In genomic region chr11:12146678-12147077, GRCh38 we compare ENCODE assay signal across 6 cellular contexts. TPM values are rescaled to one million over a fixed set of nuclear protein-coding genes. Genes with fewer than 3 reads are reported as not detected.
A peak's percentile ranks its signal among the peaks of the same experiment; 100 is the strongest.
DNase-seq lines count a peak whose midpoint lies in the region; ATAC-seq, FAIRE-seq and TF ChIP-seq lines count a peak whose summit lies in the region.
"Not testable (repeated sequence)": the region's sequence is repeated elsewhere in the genome, so short reads cannot be mapped to it uniquely, and the experiment has no call there.

No MANE protein-coding gene starts in this region.

- CTCF ChIA-PET in HEK293 (lab: Yijun Ruan, JAX); K562 (lab: Yijun Ruan, JAX; ENCODE audit: low intra/inter-chr PET ratio): not testable (repeated sequence)
- CTCF ChIA-PET in activated CD4-positive, alpha-beta T cell treated with anti-CD3 and anti-CD28 coated beads, Interleukin-2, amount 10 ng/mL, durations not matched to agents 7 days and 5 days (lab: Charles Lee): interaction anchor here (1.9 to 2.2 kb wide), 2 partner anchors 11 to 19 kb away, joined by 9 read pairs; no protein-coding TSS in a partner anchor

- intact Hi-C loops in activated CD4-positive, alpha-beta T cell treated with anti-CD3 and anti-CD28 coated beads, Interleukin-2, amount 10 ng/mL, durations not matched to agents 24 days and 14 days (cut with micrococcal nuclease); activated T-helper 1 cell treated with anti-CD3 and anti-CD28 coated beads, Interleukin-12 subunit alpha, Interleukin-12 subunit beta, Interleukin-2, Interleukin-4 antibody, amounts not matched to agents 30 ng/mL and 10 ng/mL and 1 ng/mL, durations not matched to agents 14 hours and 24 hours and 36 hours (cut with micrococcal nuclease); activated T-helper 2 cell treated with anti-CD3 and anti-CD28 coated beads, Interferon-gamma antibody, Interleukin-2, Interleukin-4, amounts not matched to agents 10 μg/mL and 5 μg/mL and 100 μg/mL, durations not matched to agents 14 hours and 24 hours and 36 hours (cut with micrococcal nuclease); K562 (cut with micrococcal nuclease): not testable (repeated sequence)

- FAIRE-seq in K562 (lab: Jason Lieb, UNC): not testable (repeated sequence)

- H3K27ac ChIP-seq in HEK293 (ENCODE audit: extremely low read depth, low read depth, low read length); K562 (ENCODE audit: extremely low read depth, low read depth, low read length): not testable (repeated sequence)

- not testable (repeated sequence) for H3K4me1 ChIP-seq in HEK293 (ENCODE audit: control insufficient read depth, insufficient read depth, low read length)
- peaks cover 30 to 71% of the 10 kb centered on the region in 2 experiments for H3K4me1 ChIP-seq in K562 (replicated peaks in 1 of 2; ENCODE audit: control insufficient read depth in 2 of 2, insufficient read depth in 2 of 2, low read length in 2 of 2)

- not testable (repeated sequence) for H2AFZ ChIP-seq in K562 (ENCODE audit: low read depth, low read length)

- not testable (repeated sequence) for ATAC-seq in K562

- not testable (repeated sequence) for H3K36me3 ChIP-seq in HEK293 (ENCODE audit: control insufficient read depth in 2 of 2, insufficient read depth in 1 of 2, low read length in 2 of 2)
- H3K36me3 ChIP-seq in K562 (ENCODE audit: control insufficient read depth, insufficient read depth, low read length): peaks cover 15% of the 10 kb centered on the region

- H4K20me1 ChIP-seq in K562 (replicated peaks; ENCODE audit: control insufficient read depth, insufficient read depth, low read length): not testable (repeated sequence)

- H3K4me3 Mint-ChIP-seq in activated CD4-positive, alpha-beta T cell treated with anti-CD3 and anti-CD28 coated beads, Interleukin-2, amount 10 ng/mL, durations not matched to agents 24 days and 14 days; activated CD4-positive, alpha-beta T cell treated with anti-CD3 and anti-CD28 coated beads, Interleukin-2, amount 10 ng/mL, durations not matched to agents 7 days and 5 days; activated T-helper 1 cell treated with anti-CD3 and anti-CD28 coated beads, Interleukin-12 subunit alpha, Interleukin-12 subunit beta, Interleukin-2, Interleukin-4 antibody, amounts not matched to agents 30 ng/mL and 10 ng/mL and 1 ng/mL, durations not matched to agents 14 hours and 24 hours and 36 hours; activated T-helper 2 cell treated with anti-CD3 and anti-CD28 coated beads, Interferon-gamma antibody, Interleukin-2, Interleukin-4, amounts not matched to agents 10 μg/mL and 5 μg/mL and 100 μg/mL, durations not matched to agents 14 hours and 24 hours and 36 hours (ENCODE audit: low read depth): not testable (repeated sequence)

- H3K9me3 ChIP-seq in HEK293 (ENCODE audit: control insufficient read depth, insufficient read depth, low read depth, low read length); K562 (replicated peaks; ENCODE audit: control insufficient read depth, insufficient read depth, low read depth, low read length): not testable (repeated sequence)

- not testable (repeated sequence) for H3K9me3 Mint-ChIP-seq in activated CD4-positive, alpha-beta T cell treated with anti-CD3 and anti-CD28 coated beads, Interleukin-2, amount 10 ng/mL, durations not matched to agents 24 days and 14 days; activated T-helper 1 cell treated with anti-CD3 and anti-CD28 coated beads, Interleukin-12 subunit alpha, Interleukin-12 subunit beta, Interleukin-2, Interleukin-4 antibody, amounts not matched to agents 30 ng/mL and 10 ng/mL and 1 ng/mL, durations not matched to agents 14 hours and 24 hours and 36 hours; activated T-helper 2 cell treated with anti-CD3 and anti-CD28 coated beads, Interferon-gamma antibody, Interleukin-2, Interleukin-4, amounts not matched to agents 10 μg/mL and 5 μg/mL and 100 μg/mL, durations not matched to agents 14 hours and 24 hours and 36 hours
- H3K9me3 Mint-ChIP-seq in activated CD4-positive, alpha-beta T cell treated with anti-CD3 and anti-CD28 coated beads, Interleukin-2, amount 10 ng/mL, durations not matched to agents 7 days and 5 days: peaks cover 11% of the 10 kb centered on the region

- TF ChIP-seq CTCF in HEK293 (tag by site-specific recombination; IDR thresholded peaks at IDR 0.05); K562 (IDR thresholded peaks at IDR 0.05 in 2 of 3, conservative IDR thresholded peaks at IDR 0.05 in 1 of 3; ENCODE audit: insufficient read depth in 2 of 3, low read depth in 1 of 3, low read length in 3 of 3): not testable (repeated sequence)

- in situ Hi-C loops in K562 (cut with MboI): not testable (repeated sequence)

- TF ChIP-seq RAD21 in K562 (CRISPR knock-in tag; conservative IDR thresholded peaks at IDR 0.05 in 1 of 2, IDR thresholded peaks at IDR 0.05 in 1 of 2): not testable (repeated sequence)

- peaks cover 14% of the 10 kb centered on the region; the same call in 2 of the 3 replicates for H3K79me2 ChIP-seq in K562 (ENCODE audit: control insufficient read depth, insufficient read depth, low read length)

- not testable (repeated sequence) for DNase-seq in activated CD4-positive, alpha-beta T cell treated with anti-CD3 and anti-CD28 coated beads, Interleukin-2, amount 10 ng/mL, durations not matched to agents 24 days and 14 days; activated CD4-positive, alpha-beta T cell treated with anti-CD3 and anti-CD28 coated beads, Interleukin-2, amount 10 ng/mL, durations not matched to agents 7 days and 5 days; activated T-helper 1 cell treated with anti-CD3 and anti-CD28 coated beads, Interleukin-12 subunit alpha, Interleukin-12 subunit beta, Interleukin-2, Interleukin-4 antibody, amounts not matched to agents 30 ng/mL and 10 ng/mL and 1 ng/mL, durations not matched to agents 14 hours and 24 hours and 36 hours (ENCODE audit: low spot score); activated T-helper 2 cell treated with anti-CD3 and anti-CD28 coated beads, Interferon-gamma antibody, Interleukin-2, Interleukin-4, amounts not matched to agents 10 μg/mL and 5 μg/mL and 100 μg/mL, durations not matched to agents 14 hours and 24 hours and 36 hours (ENCODE audit: low spot score); K562 (ENCODE audit: extremely low read depth in 1 of 4, low spot score in 3 of 4)

- H3K27me3 Mint-ChIP-seq in activated CD4-positive, alpha-beta T cell treated with anti-CD3 and anti-CD28 coated beads, Interleukin-2, amount 10 ng/mL, durations not matched to agents 24 days and 14 days; activated CD4-positive, alpha-beta T cell treated with anti-CD3 and anti-CD28 coated beads, Interleukin-2, amount 10 ng/mL, durations not matched to agents 7 days and 5 days; activated T-helper 1 cell treated with anti-CD3 and anti-CD28 coated beads, Interleukin-12 subunit alpha, Interleukin-12 subunit beta, Interleukin-2, Interleukin-4 antibody, amounts not matched to agents 30 ng/mL and 10 ng/mL and 1 ng/mL, durations not matched to agents 14 hours and 24 hours and 36 hours (ENCODE audit: insufficient read depth); activated T-helper 2 cell treated with anti-CD3 and anti-CD28 coated beads, Interferon-gamma antibody, Interleukin-2, Interleukin-4, amounts not matched to agents 10 μg/mL and 5 μg/mL and 100 μg/mL, durations not matched to agents 14 hours and 24 hours and 36 hours (ENCODE audit: low read depth): not testable (repeated sequence)

- WGBS in K562 (ENCODE audit: insufficient coverage, low coverage, missing lambda C conversion rate): 88% methylated on average over 2 of the region's 3 CpGs

- not testable (repeated sequence) for TF ChIP-seq POLR2A in K562 (conservative IDR thresholded peaks at IDR 0.05)

- H3K4me2 ChIP-seq in K562 (ENCODE audit: insufficient read depth, low read length): not testable (repeated sequence)

- H3K27ac Mint-ChIP-seq in activated CD4-positive, alpha-beta T cell treated with anti-CD3 and anti-CD28 coated beads, Interleukin-2, amount 10 ng/mL, durations not matched to agents 24 days and 14 days: peak overlapping the region; percentile 55
- peak overlapping the region; percentile 19 for H3K27ac Mint-ChIP-seq in activated CD4-positive, alpha-beta T cell treated with anti-CD3 and anti-CD28 coated beads, Interleukin-2, amount 10 ng/mL, durations not matched to agents 7 days and 5 days
- peak overlapping the region; percentile 75 for H3K27ac Mint-ChIP-seq in activated T-helper 1 cell treated with anti-CD3 and anti-CD28 coated beads, Interleukin-12 subunit alpha, Interleukin-12 subunit beta, Interleukin-2, Interleukin-4 antibody, amounts not matched to agents 30 ng/mL and 10 ng/mL and 1 ng/mL, durations not matched to agents 14 hours and 24 hours and 36 hours
- peak overlapping the region; percentile 50 for H3K27ac Mint-ChIP-seq in activated T-helper 2 cell treated with anti-CD3 and anti-CD28 coated beads, Interferon-gamma antibody, Interleukin-2, Interleukin-4, amounts not matched to agents 10 μg/mL and 5 μg/mL and 100 μg/mL, durations not matched to agents 14 hours and 24 hours and 36 hours

- H3K4me3 ChIP-seq in HEK293 (ENCODE audit: low read depth, low read length); K562: not testable (repeated sequence)

- H3K36me3 Mint-ChIP-seq in activated CD4-positive, alpha-beta T cell treated with anti-CD3 and anti-CD28 coated beads, Interleukin-2, amount 10 ng/mL, durations not matched to agents 24 days and 14 days (ENCODE audit: low read depth): peaks cover 52% of the 10 kb centered on the region
- H3K36me3 Mint-ChIP-seq in activated CD4-positive, alpha-beta T cell treated with anti-CD3 and anti-CD28 coated beads, Interleukin-2, amount 10 ng/mL, durations not matched to agents 7 days and 5 days (ENCODE audit: low read depth): peaks cover 24% of the 10 kb centered on the region
- peaks cover 51% of the 10 kb centered on the region for H3K36me3 Mint-ChIP-seq in activated T-helper 1 cell treated with anti-CD3 and anti-CD28 coated beads, Interleukin-12 subunit alpha, Interleukin-12 subunit beta, Interleukin-2, Interleukin-4 antibody, amounts not matched to agents 30 ng/mL and 10 ng/mL and 1 ng/mL, durations not matched to agents 14 hours and 24 hours and 36 hours (ENCODE audit: low read depth)
- H3K36me3 Mint-ChIP-seq in activated T-helper 2 cell treated with anti-CD3 and anti-CD28 coated beads, Interferon-gamma antibody, Interleukin-2, Interleukin-4, amounts not matched to agents 10 μg/mL and 5 μg/mL and 100 μg/mL, durations not matched to agents 14 hours and 24 hours and 36 hours (ENCODE audit: low read depth): peaks cover 73% of the 10 kb centered on the region

- H3K9ac ChIP-seq in K562 (ENCODE audit: insufficient read depth in 1 of 2, low read depth in 2 of 2, low read length in 2 of 2): not testable (repeated sequence)

- TF ChIP-seq EP300 in K562 (IDR thresholded peaks at IDR 0.05; ENCODE audit: low read length): not testable (repeated sequence)

- H3K9me1 ChIP-seq in K562 (ENCODE audit: control insufficient read depth, insufficient read depth, low read length): not testable (repeated sequence)

- BruUV-seq in K562 (replicated peaks; lab: Mats Ljungman, UMichigan): not testable (repeated sequence)

- H3K27me3 ChIP-seq in K562 (ENCODE audit: control insufficient read depth in 2 of 2, insufficient read depth in 2 of 2, low read length in 2 of 2): not testable (repeated sequence)

- POLR2A ChIA-PET in HEK293 (lab: Yijun Ruan, JAX); K562 (lab: Yijun Ruan, JAX): not testable (repeated sequence)
- POLR2A ChIA-PET in activated CD4-positive, alpha-beta T cell treated with anti-CD3 and anti-CD28 coated beads, Interleukin-2, amount 10 ng/mL, durations not matched to agents 7 days and 5 days (lab: Charles Lee): interaction anchor here (0.6 kb wide), 1 partner anchor 42 kb away, joined by 3 read pairs; no protein-coding TSS in a partner anchor

- H3K4me1 Mint-ChIP-seq in activated CD4-positive, alpha-beta T cell treated with anti-CD3 and anti-CD28 coated beads, Interleukin-2, amount 10 ng/mL, durations not matched to agents 24 days and 14 days: peaks cover 87% of the 10 kb centered on the region
- peaks cover 79% of the 10 kb centered on the region for H3K4me1 Mint-ChIP-seq in activated CD4-positive, alpha-beta T cell treated with anti-CD3 and anti-CD28 coated beads, Interleukin-2, amount 10 ng/mL, durations not matched to agents 7 days and 5 days
- H3K4me1 Mint-ChIP-seq in activated T-helper 1 cell treated with anti-CD3 and anti-CD28 coated beads, Interleukin-12 subunit alpha, Interleukin-12 subunit beta, Interleukin-2, Interleukin-4 antibody, amounts not matched to agents 30 ng/mL and 10 ng/mL and 1 ng/mL, durations not matched to agents 14 hours and 24 hours and 36 hours (ENCODE audit: low read depth): peaks cover 94% of the 10 kb centered on the region
- H3K4me1 Mint-ChIP-seq in activated T-helper 2 cell treated with anti-CD3 and anti-CD28 coated beads, Interferon-gamma antibody, Interleukin-2, Interleukin-4, amounts not matched to agents 10 μg/mL and 5 μg/mL and 100 μg/mL, durations not matched to agents 14 hours and 24 hours and 36 hours (ENCODE audit: low read depth): peaks cover 88% of the 10 kb centered on the region

RNA-seq across cellular contexts. Expression of gene MICAL2, which starts 36.3 kb away (rescaled TPM):
- total RNA-seq in activated CD4-positive, alpha-beta T cell treated with anti-CD3 and anti-CD28 coated beads, Interleukin-2, amount 10 ng/mL, durations not matched to agents 24 days and 14 days: 501 and 510 TPM in 2 replicates
- total RNA-seq in activated CD4-positive, alpha-beta T cell treated with anti-CD3 and anti-CD28 coated beads, Interleukin-2, amount 10 ng/mL, durations not matched to agents 7 days and 5 days: 10 to 100 TPM; 45.5 to 47.3 TPM
- 595 and 619 TPM in 2 replicates for total RNA-seq in activated T-helper 1 cell treated with anti-CD3 and anti-CD28 coated beads, Interleukin-12 subunit alpha, Interleukin-12 subunit beta, Interleukin-2, Interleukin-4 antibody, amounts not matched to agents 30 ng/mL and 10 ng/mL and 1 ng/mL, durations not matched to agents 14 hours and 24 hours and 36 hours
- 736 TPM in 2 replicates for total RNA-seq in activated T-helper 2 cell treated with anti-CD3 and anti-CD28 coated beads, Interferon-gamma antibody, Interleukin-2, Interleukin-4, amounts not matched to agents 10 μg/mL and 5 μg/mL and 100 μg/mL, durations not matched to agents 14 hours and 24 hours and 36 hours
- 173 and 222 TPM in 2 replicates for total RNA-seq in K562 (2011; cell fraction: chromatin; rRNA removed; ENCODE audit: low replicate concordance)
- total RNA-seq in K562 (2011; cell fraction: nucleolus; rRNA removed): 77.0 and 99.7 TPM in 2 replicates
- 107 and 133 TPM in 2 replicates for total RNA-seq in K562 (2011; cell fraction: nucleoplasm; rRNA removed)
- total RNA-seq in K562 (2014; rRNA removed) (33.6 and 42.7 TPM in 2 replicates), K562 (2014; rRNA removed; fragmentation: Illumina TruSeq; extraction: Trizol) (35.0 and 36.8 TPM in 2 replicates), K562 (2015; rRNA removed; fragmentation: Illumina TruSeq; extraction: Trizol) (22.9 and 23.7 TPM in 2 replicates), K562 (2021) (63.5 and 64.2 TPM in 2 replicates)
- polyA plus RNA-seq in K562 (2011; rRNA removed) (38.1 and 47.3 TPM in 2 replicates), K562 (2014; fragmentation: Illumina TruSeq; extraction: Trizol) (40.3 and 43.0 TPM in 2 replicates), K562 (2014; fragmentation: Nextera tagmentation; extraction: Ambion mirVana) (1 to 10 TPM; 4.7 to 5.9 TPM), K562 (2014; rRNA removed) (23.3 and 24.0 TPM in 2 replicates)
- 28.3 and 36.5 TPM in 2 replicates for polyA plus RNA-seq in K562 (2011; cell fraction: cytosol; rRNA removed)
- polyA plus RNA-seq in K562 (2011; cell fraction: nucleus; rRNA removed): 46.0 and 76.1 TPM in 2 replicates
- 31.7 and 42.8 TPM in 2 replicates for polyA plus RNA-seq in K562 (2012)
- polyA minus RNA-seq in K562 (2011; rRNA and poly(A)+ RNA removed): 82.4 and 92.6 TPM in 2 replicates
- polyA minus RNA-seq in K562 (2011; cell fraction: cytosol; rRNA and poly(A)+ RNA removed): 47.4 and 54.4 TPM in 2 replicates
- polyA minus RNA-seq in K562 (2011; cell fraction: nucleus; rRNA and poly(A)+ RNA removed): 66.9 and 104 TPM in 2 replicates

Comparison
In these comparisons a context has a peak if more than half of its experiments do, and no peak if none do; other contexts are left out.
1. H3K27ac Mint-ChIP-seq: peak in every context shown above with its lines; median percentile 75 in activated T-helper 1 cell treated with anti-CD3 and anti-CD28 coated beads, Interleukin-12 subunit alpha, Interleukin-12 subunit beta, Interleukin-2, Interleukin-4 antibody, amounts not matched to agents 30 ng/mL and 10 ng/mL and 1 ng/mL, durations not matched to agents 14 hours and 24 hours and 36 hours; 55 in activated CD4-positive, alpha-beta T cell treated with anti-CD3 and anti-CD28 coated beads, Interleukin-2, amount 10 ng/mL, durations not matched to agents 24 days and 14 days; 50 in activated T-helper 2 cell treated with anti-CD3 and anti-CD28 coated beads, Interferon-gamma antibody, Interleukin-2, Interleukin-4, amounts not matched to agents 10 μg/mL and 5 μg/mL and 100 μg/mL, durations not matched to agents 14 hours and 24 hours and 36 hours; 19 in activated CD4-positive, alpha-beta T cell treated with anti-CD3 and anti-CD28 coated beads, Interleukin-2, amount 10 ng/mL, durations not matched to agents 7 days and 5 days.